38 cellular contexts compared by ENCODE assay signal in the genomic region with DNA sequence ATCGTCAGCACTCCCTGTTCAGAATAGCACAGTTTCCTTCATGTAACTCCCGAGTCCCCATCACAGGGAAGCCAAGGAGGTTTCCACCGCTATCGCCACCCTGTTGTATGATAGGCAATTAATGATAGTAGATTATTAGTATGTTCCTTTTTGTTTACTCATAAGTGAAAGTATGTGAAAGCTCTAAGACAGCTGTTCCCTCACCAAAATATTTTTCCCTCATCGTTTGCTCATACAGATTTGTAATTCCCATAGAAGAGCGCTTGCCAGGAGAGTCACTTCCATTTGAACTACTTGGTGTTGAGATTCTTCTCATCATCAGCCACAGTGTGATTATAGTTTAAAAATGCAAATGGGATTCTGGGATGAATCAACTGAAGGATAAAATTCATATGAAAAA.
"Had no signal": no experiment of that assay in that cellular context is flagged by ENCODE, and none has a peak within 500 bp of the region (broad histone marks: within the 10 kb centered on the region; RNA-seq: fewer than 3 reads in every experiment).

No MANE protein-coding gene starts in this region.

- H3K9me3 ChIP-seq: ascending aorta had no signal

- H3K36me3 Mint-ChIP-seq: WTC11 had no signal

- H3K4me1 Mint-ChIP-seq: activated CD4-positive, alpha-beta memory T cell treated with anti-CD3 and anti-CD28 coated beads, Interleukin-2, amount 10 ng/mL, durations not matched to agents 7 days and 5 days; activated CD4-positive, alpha-beta T cell treated with anti-CD3 and anti-CD28 coated beads for 36 hours; activated CD4-positive, alpha-beta T cell treated with anti-CD3 and anti-CD28 coated beads, Interleukin-2, amount 10 ng/mL, durations not matched to agents 7 days and 5 days; activated CD8-positive, alpha-beta memory T cell treated with anti-CD3 and anti-CD28 coated beads, Interleukin-2, amount 10 ng/mL, durations not matched to agents 7 days and 5 days; activated naive CD4-positive, alpha-beta T cell treated with anti-CD3 and anti-CD28 coated beads, Interleukin-2, amount 50 U/mL, for 24 hours; activated naive CD8-positive, alpha-beta T cell treated with anti-CD3 and anti-CD28 coated beads, Interleukin-2, amount 10 ng/mL, durations not matched to agents 7 days and 5 days; activated naive CD8-positive, alpha-beta T cell treated with anti-CD3 and anti-CD28 coated beads, Interleukin-2, amount 50 U/mL, for 24 hours had no signal

- H3K27me3 Mint-ChIP-seq: activated CD4-positive, alpha-beta memory T cell treated with anti-CD3 and anti-CD28 coated beads, Interleukin-2, amount 10 ng/mL, durations not matched to agents 7 days and 5 days; activated CD4-positive, alpha-beta T cell treated with anti-CD3 and anti-CD28 coated beads for 36 hours; activated CD4-positive, alpha-beta T cell treated with anti-CD3 and anti-CD28 coated beads, Interleukin-2, amount 10 ng/mL, durations not matched to agents 7 days and 5 days; activated CD8-positive, alpha-beta memory T cell treated with anti-CD3 and anti-CD28 coated beads, Interleukin-2, amount 10 ng/mL, durations not matched to agents 7 days and 5 days; activated naive CD4-positive, alpha-beta T cell treated with anti-CD3 and anti-CD28 coated beads, Interleukin-2, amount 50 U/mL, for 24 hours; activated naive CD8-positive, alpha-beta T cell; activated naive CD8-positive, alpha-beta T cell treated with anti-CD3 and anti-CD28 coated beads, Interleukin-2, amount 10 ng/mL, durations not matched to agents 7 days and 5 days; activated naive CD8-positive, alpha-beta T cell treated with anti-CD3 and anti-CD28 coated beads, Interleukin-2, amount 50 U/mL, for 24 hours; activated T-cell treated with anti-CD3 and anti-CD28 coated beads, Interleukin-2, amount 50 U/mL, for 24 hours; central memory CD8-positive, alpha-beta T cell had no signal

- ATAC-seq: activated CD4-positive, alpha-beta T cell treated with anti-CD3 and anti-CD28 coated beads for 36 hours; activated CD4-positive, CD25-positive, alpha-beta regulatory T cell treated with anti-CD3 and anti-CD28 coated beads, Interleukin-2, amount 50 U/mL, for 24 hours; activated CD8-positive, alpha-beta memory T cell treated with anti-CD3 and anti-CD28 coated beads, Interleukin-2, amount 10 ng/mL, durations not matched to agents 7 days and 5 days; activated CD8-positive, alpha-beta T cell treated with anti-CD3 and anti-CD28 coated beads, Interleukin-2, amount 10 ng/mL, durations not matched to agents 7 days and 5 days; activated naive CD8-positive, alpha-beta T cell treated with anti-CD3 and anti-CD28 coated beads, Interleukin-2, amount 50 U/mL, for 24 hours; WTC11 had no signal

- H3K9me3 Mint-ChIP-seq: activated CD4-positive, alpha-beta memory T cell treated with anti-CD3 and anti-CD28 coated beads, Interleukin-2, amount 10 ng/mL, durations not matched to agents 7 days and 5 days; activated CD4-positive, alpha-beta T cell treated with anti-CD3 and anti-CD28 coated beads, Interleukin-2, amount 10 ng/mL, durations not matched to agents 7 days and 5 days; activated naive CD4-positive, alpha-beta T cell treated with anti-CD3 and anti-CD28 coated beads, Interleukin-2, amount 50 U/mL, for 24 hours; activated naive CD8-positive, alpha-beta T cell treated with anti-CD3 and anti-CD28 coated beads, Interleukin-2, amount 10 ng/mL, durations not matched to agents 7 days and 5 days; activated naive CD8-positive, alpha-beta T cell treated with anti-CD3 and anti-CD28 coated beads, Interleukin-2, amount 50 U/mL, for 24 hours; activated T-cell treated with anti-CD3 and anti-CD28 coated beads, Interleukin-2, amount 50 U/mL, for 24 hours; activated T-helper 2 cell treated with anti-CD3 and anti-CD28 coated beads, Interferon-gamma antibody, Interleukin-2, Interleukin-4, amounts not matched to agents 10 μg/mL and 5 μg/mL and 100 μg/mL, durations not matched to agents 14 hours and 24 hours and 36 hours; brain; central memory CD8-positive, alpha-beta T cell; T-helper 1 cell treated with Interleukin-12 subunit alpha and Interleukin-12 subunit beta and Interleukin-4 antibody, amounts not matched to agents 30 μg/mL and 1 μg/mL, for 36 hours; T-helper 2 cell treated with Interferon-gamma antibody and Interleukin-4, amounts not matched to agents 5 μg/mL and 100 μg/mL, for 36 hours; WTC11 had no signal

- H3K4me3 ChIP-seq: ascending aorta, cardiac muscle cell had no signal

- H3K4me3 Mint-ChIP-seq: activated CD4-positive, alpha-beta memory T cell treated with anti-CD3 and anti-CD28 coated beads, Interleukin-2, amount 10 ng/mL, durations not matched to agents 7 days and 5 days; activated CD4-positive, alpha-beta T cell treated with anti-CD3 and anti-CD28 coated beads for 36 hours; activated CD4-positive, alpha-beta T cell treated with anti-CD3 and anti-CD28 coated beads, Interleukin-2, amount 10 ng/mL, durations not matched to agents 7 days and 5 days; activated CD8-positive, alpha-beta memory T cell treated with anti-CD3 and anti-CD28 coated beads, Interleukin-2, amount 10 ng/mL, durations not matched to agents 7 days and 5 days; activated CD8-positive, alpha-beta T cell treated with anti-CD3 and anti-CD28 coated beads, Interleukin-2, amount 10 ng/mL, durations not matched to agents 7 days and 5 days; activated naive CD4-positive, alpha-beta T cell treated with anti-CD3 and anti-CD28 coated beads, Interleukin-2, amount 50 U/mL, for 24 hours; activated naive CD8-positive, alpha-beta T cell; activated naive CD8-positive, alpha-beta T cell treated with anti-CD3 and anti-CD28 coated beads, Interleukin-2, amount 10 ng/mL, durations not matched to agents 7 days and 5 days; activated naive CD8-positive, alpha-beta T cell treated with anti-CD3 and anti-CD28 coated beads, Interleukin-2, amount 50 U/mL, for 24 hours; activated T-cell treated with anti-CD3 and anti-CD28 coated beads, Interleukin-2, amount 50 U/mL, for 24 hours; brain; central memory CD8-positive, alpha-beta T cell; T-helper 1 cell treated with Interleukin-12 subunit alpha and Interleukin-12 subunit beta and Interleukin-4 antibody, amounts not matched to agents 30 μg/mL and 1 μg/mL, for 36 hours; T-helper 2 cell treated with Interferon-gamma antibody and Interleukin-4, amounts not matched to agents 5 μg/mL and 100 μg/mL, for 36 hours; WTC11 had no signal

- DNase-seq: activated CD4-positive, alpha-beta memory T cell treated with anti-CD3 and anti-CD28 coated beads, Interleukin-2, amount 10 ng/mL, durations not matched to agents 7 days and 5 days; activated CD4-positive, alpha-beta T cell treated with anti-CD3 and anti-CD28 coated beads for 1 hour; activated CD4-positive, alpha-beta T cell treated with anti-CD3 and anti-CD28 coated beads for 36 hours; activated CD4-positive, alpha-beta T cell treated with anti-CD3 and anti-CD28 coated beads for 48 hours; activated CD4-positive, alpha-beta T cell treated with anti-CD3 and anti-CD28 coated beads, Interleukin-2, amount 10 ng/mL, durations not matched to agents 7 days and 5 days; activated CD4-positive, alpha-beta T cell treated with anti-CD3 and anti-CD28 coated beads, Interleukin-2, amount 50 U/mL, for 48 hours; activated CD4-positive, CD25-positive, alpha-beta regulatory T cell; activated CD8-positive, alpha-beta memory T cell treated with anti-CD3 and anti-CD28 coated beads for 24 hours; activated CD8-positive, alpha-beta memory T cell treated with anti-CD3 and anti-CD28 coated beads, Interleukin-2, amount 10 ng/mL, durations not matched to agents 7 days and 5 days; activated CD8-positive, alpha-beta memory T cell treated with anti-CD3 and anti-CD28 coated beads, Interleukin-2, amount 50 U/mL, for 48 hours; activated CD8-positive, alpha-beta T cell treated with anti-CD3 and anti-CD28 coated beads, Interleukin-2, amount 10 ng/mL, durations not matched to agents 7 days and 5 days; activated effector memory CD4-positive, alpha-beta T cell treated with Interleukin-2 at 50 U/mL for 16 hours; activated gamma-delta T cell; activated naive CD4-positive, alpha-beta T cell treated with Interleukin-2 at 50 U/mL for 16 hours; activated naive CD8-positive, alpha-beta T cell treated with anti-CD3 and anti-CD28 coated beads, Interleukin-2, amount 10 ng/mL, durations not matched to agents 7 days and 5 days; activated naive CD8-positive, alpha-beta T cell treated with anti-CD3 and anti-CD28 coated beads, Interleukin-2, amount 50 U/mL, for 24 hours; activated T-cell treated with anti-CD3 and anti-CD28 coated beads, Interleukin-2, amount 50 U/mL, for 24 hours; activated T-cell treated with anti-CD3 and anti-CD28 coated beads, Interleukin-2, amount 50 U/mL, for 48 hours; amygdala; anterior cingulate cortex; caudate nucleus; cerebellar nuclear complex; SW 1271; T-helper 1 cell; T-helper 2 cell; T-helper 9 cell; WERI-Rb-1 had no signal

- H3K27ac Mint-ChIP-seq: activated CD4-positive, alpha-beta memory T cell treated with anti-CD3 and anti-CD28 coated beads, Interleukin-2, amount 10 ng/mL, durations not matched to agents 7 days and 5 days; activated CD4-positive, alpha-beta T cell treated with anti-CD3 and anti-CD28 coated beads for 36 hours; activated CD4-positive, alpha-beta T cell treated with anti-CD3 and anti-CD28 coated beads, Interleukin-2, amount 10 ng/mL, durations not matched to agents 7 days and 5 days; activated CD8-positive, alpha-beta memory T cell treated with anti-CD3 and anti-CD28 coated beads, Interleukin-2, amount 10 ng/mL, durations not matched to agents 7 days and 5 days; activated CD8-positive, alpha-beta T cell treated with anti-CD3 and anti-CD28 coated beads, Interleukin-2, amount 10 ng/mL, durations not matched to agents 7 days and 5 days; activated naive CD4-positive, alpha-beta T cell treated with anti-CD3 and anti-CD28 coated beads, Interleukin-2, amount 50 U/mL, for 24 hours; activated naive CD8-positive, alpha-beta T cell; activated naive CD8-positive, alpha-beta T cell treated with anti-CD3 and anti-CD28 coated beads, Interleukin-2, amount 10 ng/mL, durations not matched to agents 7 days and 5 days; activated naive CD8-positive, alpha-beta T cell treated with anti-CD3 and anti-CD28 coated beads, Interleukin-2, amount 50 U/mL, for 24 hours; activated T-cell treated with anti-CD3 and anti-CD28 coated beads, Interleukin-2, amount 50 U/mL, for 24 hours; activated T-helper 2 cell treated with anti-CD3 and anti-CD28 coated beads, Interferon-gamma antibody, Interleukin-2, Interleukin-4, amounts not matched to agents 10 μg/mL and 5 μg/mL and 100 μg/mL, durations not matched to agents 14 hours and 24 hours and 36 hours; T-helper 1 cell treated with Interleukin-12 subunit alpha and Interleukin-12 subunit beta and Interleukin-4 antibody, amounts not matched to agents 30 μg/mL and 1 μg/mL, for 36 hours; T-helper 2 cell treated with Interferon-gamma antibody and Interleukin-4, amounts not matched to agents 5 μg/mL and 100 μg/mL, for 36 hours; WTC11 had no signal

- H3K36me3 ChIP-seq: ascending aorta, cardiac muscle cell, WERI-Rb-1 had no signal

- H3K27me3 ChIP-seq: ascending aorta, cardiac muscle cell had no signal

- H3K27ac ChIP-seq: ascending aorta, cardiac muscle cell, WERI-Rb-1 had no signal
